ENCODE assay signal across 7 cellular contexts in the genomic region with DNA sequence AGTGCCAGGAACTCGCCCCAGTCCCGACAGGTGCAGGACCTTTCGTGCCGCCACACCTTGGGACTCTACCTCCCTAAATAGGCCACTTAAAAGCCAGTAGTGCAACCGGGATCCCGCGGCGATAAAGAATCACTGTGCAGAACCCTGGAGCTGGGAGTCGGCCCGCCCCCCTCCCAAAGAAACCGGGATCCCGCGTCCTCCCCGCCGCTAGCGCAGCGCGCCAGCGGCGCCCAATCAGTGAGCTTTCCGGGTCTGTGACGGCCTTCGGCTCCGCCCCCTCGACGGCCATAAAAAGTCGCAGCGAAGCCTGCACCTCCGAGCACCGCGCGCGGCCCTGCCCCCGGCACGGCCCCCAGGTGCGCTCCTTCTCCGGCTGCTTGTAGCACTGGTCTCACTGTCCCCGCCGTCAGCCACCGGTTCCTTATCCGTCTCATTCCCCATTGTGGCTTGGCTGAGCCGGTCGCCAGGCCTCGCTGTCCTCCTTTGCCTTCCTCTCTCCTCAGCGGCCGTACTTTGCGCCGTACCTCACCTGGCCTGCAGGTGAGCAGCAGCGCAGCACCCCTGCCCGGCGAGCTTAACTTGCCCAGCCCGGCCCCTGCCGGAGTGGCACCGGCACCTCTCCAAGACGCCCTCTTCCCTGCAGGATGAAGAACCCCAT. TPM values are rescaled to one million over a fixed set of nuclear protein-coding genes. Genes with fewer than 3 reads are reported as not detected.
DNase-seq lines count a peak whose midpoint lies in the region; ATAC-seq and TF ChIP-seq lines count a peak whose summit lies in the region.

A gene (plus strand): TSS at position 318 of the 658 bp plus-strand sequence. CDS start 327 bp downstream, at position 645.

- TF ChIP-seq CTCF in thoracic aorta (IDR thresholded peaks at IDR 0.05), result no peak

- H3K36me3 Mint-ChIP-seq in naive B cell, result no peaks in the 10 kb centered on the region

- H3K27me3 Mint-ChIP-seq in naive B cell, result peaks cover 59 to 84% (median 68%) of the 10 kb centered on the region in 3 donors

- H3K9me3 ChIP-seq in HUES6 (ENCODE audit: control insufficient read depth, insufficient read depth, low read depth, low read length), result no peaks in the 10 kb centered on the region
- H3K9me3 ChIP-seq in thoracic aorta, result no peaks in the 10 kb centered on the region

- ATAC-seq in GM19023 (IDR thresholded peaks at IDR 0.05; ENCODE audit: unreplicated experiment) (peak; percentile 69), esophagus mucosa (peak; percentile 91), naive B cell (ENCODE audit: low read depth in 2 of 2) (peak; percentile 46 to 55), thoracic aorta (ENCODE audit: insufficient number of reproducible peaks, low FRiP score, low read depth) (no peak), GM19328 (IDR thresholded peaks at IDR 0.05; ENCODE audit: unreplicated experiment) (no peak)

- no peaks in the 10 kb centered on the region for H3K36me3 ChIP-seq in HUES6 (ENCODE audit: control insufficient read depth, insufficient read depth, low read length)
- no peaks in the 10 kb centered on the region for H3K36me3 ChIP-seq in thoracic aorta

- H3K27me3 ChIP-seq in HUES6 (ENCODE audit: control insufficient read depth, insufficient read depth, low read length) (peaks cover 64% of the 10 kb centered on the region), thoracic aorta (replicated peaks; ENCODE audit: insufficient read depth) (peaks cover 5% of the 10 kb centered on the region)

- peak within 1 kb of the TSS; percentile 77 to 91 (median 88) for H3K4me3 Mint-ChIP-seq in naive B cell

- peaks cover 0 to 9% (median 0%) of the 10 kb centered on the region in 7 donors for H3K9me3 Mint-ChIP-seq in naive B cell

- peaks cover 26% of the 10 kb centered on the region for H3K4me1 ChIP-seq in HUES6 (ENCODE audit: control insufficient read depth, insufficient read depth, low read length)
- H3K4me1 ChIP-seq in thoracic aorta (ENCODE audit: control insufficient read depth in 1 of 2, low read depth in 2 of 2), result peaks cover 13 to 17% of the 10 kb centered on the region in 2 donors

- H3K27ac Mint-ChIP-seq in naive B cell, result peak within 1 kb of the TSS in 1 of 6 donors; percentile 62

- DNase-seq in activated CD8-positive, alpha-beta memory T cell treated with anti-CD3 and anti-CD28 coated beads, Interleukin-2, amount 50 U/mL, for 4 hours, result peak; percentile 18
- DNase-seq in naive B cell (peak; percentile 5), thoracic aorta (ENCODE audit: low spot score) (no peak)

- H3K4me3 ChIP-seq in HUES6 (ENCODE audit: low read depth, low read length) (peak within 1 kb of the TSS; percentile 90), thoracic aorta (peak within 1 kb of the TSS; percentile 79)

- peak within 1 kb of the TSS; percentile 63 for H3K9ac ChIP-seq in HUES6 (ENCODE audit: low read length)

- H3K27ac ChIP-seq in HUES6 (ENCODE audit: low read depth, low read length), result no peak within 1 kb of the TSS
- no peak within 1 kb of the TSS for H3K27ac ChIP-seq in thoracic aorta

- peaks cover 5 to 29% (median 18%) of the 10 kb centered on the region in 3 donors for H3K4me1 Mint-ChIP-seq in naive B cell

RNA-seq across cellular contexts. Expression of the gene that starts here (rescaled TPM):
- 0.76 TPM for total RNA-seq in esophagus mucosa
- polyA plus RNA-seq in naive B cell (ENCODE audit: low read depth in 6 of 6), result not detected
- not detected for total RNA-seq in thoracic aorta

Comparison
In these comparisons a context has a peak if more than half of its experiments do, and no peak if none do; other contexts are left out.
1. Peak in ATAC-seq in esophagus mucosa; RNA of the gene not detected or under 1 TPM.
2. Peak in DNase-seq and ATAC-seq in naive B cell; RNA of the gene not detected or under 1 TPM.